ENCODE assay signal across 11 cellular contexts in genomic region chr10:12703813-12704212, GRCh38.
DNase-seq lines count a peak whose midpoint lies in the region; ATAC-seq and TF ChIP-seq lines count a peak whose summit lies in the region.
"Had no signal": no experiment of that assay in that cellular context is flagged by ENCODE, and none has a peak within 500 bp of the region (broad histone marks: within the 10 kb centered on the region; RNA-seq: fewer than 3 reads in every experiment).

No MANE protein-coding gene starts in this region.

- no peak overlapping the region for H2AFZ ChIP-seq in SK-N-SH (ENCODE audit: low read depth)

- peaks cover 25% of the 10 kb centered on the region for H3F3A ChIP-seq in SK-N-SH (replicated peaks; ENCODE audit: insufficient read depth)

- H3K9me3 Mint-ChIP-seq in activated T-helper 2 cell treated with anti-CD3 and anti-CD28 coated beads, Interferon-gamma antibody, Interleukin-2, Interleukin-4, amounts not matched to agents 10 μg/mL and 5 μg/mL and 100 μg/mL, durations not matched to agents 14 hours and 24 hours and 36 hours: peaks cover 8% of the 10 kb centered on the region

- H3K4me1 Mint-ChIP-seq in activated T-helper 2 cell treated with anti-CD3 and anti-CD28 coated beads, Interferon-gamma antibody, Interleukin-2, Interleukin-4, amounts not matched to agents 10 μg/mL and 5 μg/mL and 100 μg/mL, durations not matched to agents 14 hours and 24 hours and 36 hours (ENCODE audit: low read depth): peaks cover 42% of the 10 kb centered on the region

- H3K9me3 ChIP-seq in SK-N-SH (no peaks in the 10 kb centered on the region), esophagus squamous epithelium (no peaks in the 10 kb centered on the region), skeletal muscle satellite cell (replicated peaks; ENCODE audit: low read length) (no peaks in the 10 kb centered on the region), heart right ventricle (peaks cover 0 to 9% (median 0%) of the 10 kb centered on the region in 11 donors), upper lobe of right lung (no peaks in the 10 kb centered on the region)

- no peaks in the 10 kb centered on the region for H3K79me2 ChIP-seq in SK-N-SH (ENCODE audit: insufficient read depth)

- H3K27me3 ChIP-seq in SK-N-SH (ENCODE audit: insufficient read depth): no peaks in the 10 kb centered on the region
- no peaks in the 10 kb centered on the region for H3K27me3 ChIP-seq in esophagus squamous epithelium
- no peaks in the 10 kb centered on the region for H3K27me3 ChIP-seq in skeletal muscle satellite cell (ENCODE audit: control insufficient read depth, insufficient read depth, low read length)
- no peaks in the 10 kb centered on the region for H3K27me3 ChIP-seq in heart right ventricle
- no peaks in the 10 kb centered on the region for H3K27me3 ChIP-seq in upper lobe of right lung

- no peak overlapping the region for H3K4me3 Mint-ChIP-seq in activated T-helper 2 cell treated with anti-CD3 and anti-CD28 coated beads, Interferon-gamma antibody, Interleukin-2, Interleukin-4, amounts not matched to agents 10 μg/mL and 5 μg/mL and 100 μg/mL, durations not matched to agents 14 hours and 24 hours and 36 hours (ENCODE audit: low read depth)

- no peak for TF ChIP-seq RAD21 in SK-N-SH (IDR thresholded peaks at IDR 0.05; ENCODE audit: low read length)

- 39% methylated on average over 6 of the region's 6 CpGs for WGBS in SK-N-SH (ENCODE audit: low lambda C conversion rate)
- WGBS in esophagus squamous epithelium, 2 donors: 21 to 34% methylated on average over 6 of the region's 6 CpGs
- 63 to 85% methylated on average over 6 of the region's 6 CpGs for WGBS in heart right ventricle, 2 donors

- H3K9ac ChIP-seq in SK-N-SH (peak overlapping the region; percentile 12; the same call in 1 of the 2 replicates), skeletal muscle satellite cell (ENCODE audit: low read depth, low read length) (peak overlapping the region; percentile 64)

- H3K4me3 ChIP-seq in SK-N-SH (ENCODE audit: low read depth in 2 of 2, low read length in 1 of 2) (no peak overlapping the region), esophagus squamous epithelium (no peak overlapping the region), skeletal muscle satellite cell (ENCODE audit: low read length) (peak overlapping the region; percentile 48), heart right ventricle (no peak overlapping the region), upper lobe of right lung (no peak overlapping the region)
- H3K4me3 ChIP-seq: skin epidermis had no signal

- DNase-seq in DMS53 (lab: John Stamatoyannopoulos, UW): peak; percentile 19
- DNase-seq in DMS53 treated with DMSO at 0.1 percent for 48 hours (lab: John Stamatoyannopoulos, UW; ENCODE audit: unreplicated experiment): no peak
- DNase-seq in SK-N-SH: no peak
- DNase-seq in esophagus squamous epithelium (lab: John Stamatoyannopoulos, UW): no peak
- DNase-seq in heart right ventricle: no peak
- no peak for DNase-seq in upper lobe of right lung
- DNase-seq in activated T-helper 2 cell treated with anti-CD3 and anti-CD28 coated beads, Interferon-gamma antibody, Interleukin-2, Interleukin-4, amounts not matched to agents 10 μg/mL and 5 μg/mL and 100 μg/mL, durations not matched to agents 14 hours and 24 hours and 36 hours (ENCODE audit: low spot score): no peak
- DNase-seq: NCI-H1417 treated with DMSO at 0.1 percent for 48 hours had no signal

- CTCF ChIA-PET in SK-N-SH (lab: Yijun Ruan, JAX): interaction anchor here (1.5 to 2.1 kb wide), 3 partner anchors 13 to 379 kb away, joined by 3 to 7 read pairs (median 5); no protein-coding TSS in a partner anchor

- H3K36me3 Mint-ChIP-seq in activated T-helper 2 cell treated with anti-CD3 and anti-CD28 coated beads, Interferon-gamma antibody, Interleukin-2, Interleukin-4, amounts not matched to agents 10 μg/mL and 5 μg/mL and 100 μg/mL, durations not matched to agents 14 hours and 24 hours and 36 hours (ENCODE audit: low read depth): peaks cover 6% of the 10 kb centered on the region

- H4K20me1 ChIP-seq in SK-N-SH (ENCODE audit: insufficient read depth): no peaks in the 10 kb centered on the region

- H3K27ac Mint-ChIP-seq in activated T-helper 2 cell treated with anti-CD3 and anti-CD28 coated beads, Interferon-gamma antibody, Interleukin-2, Interleukin-4, amounts not matched to agents 10 μg/mL and 5 μg/mL and 100 μg/mL, durations not matched to agents 14 hours and 24 hours and 36 hours: no peak overlapping the region

- H3K27me3 Mint-ChIP-seq in activated T-helper 2 cell treated with anti-CD3 and anti-CD28 coated beads, Interferon-gamma antibody, Interleukin-2, Interleukin-4, amounts not matched to agents 10 μg/mL and 5 μg/mL and 100 μg/mL, durations not matched to agents 14 hours and 24 hours and 36 hours (ENCODE audit: low read depth): no peaks in the 10 kb centered on the region

- H3K36me3 ChIP-seq in SK-N-SH (replicated peaks in 1 of 2; ENCODE audit: control insufficient read depth in 1 of 2, insufficient read depth in 2 of 2, low read length in 1 of 2) (no peaks in the 10 kb centered on the region), esophagus squamous epithelium (no peaks in the 10 kb centered on the region), skeletal muscle satellite cell (ENCODE audit: insufficient read depth, low read length) (no peaks in the 10 kb centered on the region), heart right ventricle (no peaks in the 10 kb centered on the region), upper lobe of right lung (no peaks in the 10 kb centered on the region)

- POLR2A ChIA-PET in SK-N-SH (lab: Yijun Ruan, JAX): no interaction called here

- peak overlapping the region; percentile 64 to 92; a peak in 3 of 4 replicates for H3K27ac ChIP-seq in SK-N-SH (ENCODE audit: low read depth in 2 of 2, low read length in 1 of 2)
- H3K27ac ChIP-seq in esophagus squamous epithelium: peak overlapping the region; percentile 56 to 82 (median 73)
- H3K27ac ChIP-seq in heart right ventricle: peak overlapping the region in 1 of 10 donors; percentile 37
- H3K27ac ChIP-seq in upper lobe of right lung: no peak overlapping the region
- H3K27ac ChIP-seq: 22Rv1 had no signal

- peak in 1 of 2 experiments; percentile 63; a peak in 1 of 4 replicates for TF ChIP-seq EP300 in SK-N-SH (IDR thresholded peaks at IDR 0.05; ENCODE audit: borderline replicate concordance in 1 of 2, low read depth in 1 of 2, low read length in 1 of 2)

- peak overlapping the region; percentile 45 for H3K4me2 ChIP-seq in SK-N-SH
- peak overlapping the region; percentile 74 for H3K4me2 ChIP-seq in skeletal muscle satellite cell (ENCODE audit: low read length)

- intact Hi-C loops in esophagus squamous epithelium (cut with DNase I) (no loop called here), heart right ventricle (cut with DNase I) (loop anchor here in 3 of 10 donors (10.0 kb wide), 3 partner anchors 349 to 371 kb away; partner anchors contain the start of gene CAMK1D (in 1 of the 3)), upper lobe of right lung (cut with DNase I) (no loop called here)
- intact Hi-C loops in activated T-helper 2 cell treated with anti-CD3 and anti-CD28 coated beads, Interferon-gamma antibody, Interleukin-2, Interleukin-4, amounts not matched to agents 10 μg/mL and 5 μg/mL and 100 μg/mL, durations not matched to agents 14 hours and 24 hours and 36 hours (cut with micrococcal nuclease): no loop called here

- TF ChIP-seq CTCF in SK-N-SH (IDR thresholded peaks at IDR 0.05) (no peak), esophagus squamous epithelium (IDR thresholded peaks at IDR 0.05) (no peak), heart right ventricle (IDR thresholded peaks at IDR 0.05) (no peak), upper lobe of right lung (IDR thresholded peaks at IDR 0.05) (no peak)

- no peak for TF ChIP-seq POLR2A in esophagus squamous epithelium (IDR thresholded peaks at IDR 0.05)

- H3K9me2 ChIP-seq in SK-N-SH: no peaks in the 10 kb centered on the region

- H3K4me1 ChIP-seq in SK-N-SH (ENCODE audit: control insufficient read depth in 1 of 2, insufficient read depth in 2 of 2, low read depth in 1 of 2, low read length in 1 of 2) (peaks cover 16 to 49% of the 10 kb centered on the region in 2 experiments), esophagus squamous epithelium (peaks cover 35 to 95% (median 61%) of the 10 kb centered on the region in 3 donors), skeletal muscle satellite cell (ENCODE audit: control insufficient read depth, insufficient read depth, low read length) (peaks cover 54% of the 10 kb centered on the region), heart right ventricle (peaks cover 12 to 56% (median 26%) of the 10 kb centered on the region in 9 donors), upper lobe of right lung (peaks cover 28% of the 10 kb centered on the region)

- ATAC-seq in heart right ventricle (no peak), upper lobe of right lung (no peak)

TF ChIP-seq in SK-N-SH, 30 proteins besides CTCF, POLR2A, EP300 and RAD21 (continues in another document):
- TF ChIP-seq MXI1 (IDR thresholded peaks at IDR 0.05; ENCODE audit: low read depth, low read length) (no peak), ZBTB33 (IDR thresholded peaks at IDR 0.05; ENCODE audit: borderline replicate concordance, low read depth) (no peak), TCF12 (IDR thresholded peaks at IDR 0.05) (peak; percentile 92), RXRA (IDR thresholded peaks at IDR 0.05; ENCODE audit: borderline replicate concordance, low read depth) (peak; percentile 46; the same call in 1 of the 2 replicates), FOSL2 (IDR thresholded peaks at IDR 0.05; ENCODE audit: borderline replicate concordance, low read depth) (peak; percentile 95), SIN3A (IDR thresholded peaks at IDR 0.05; ENCODE audit: borderline replicate concordance, low read depth, low read length) (no peak), CHD2 (IDR thresholded peaks at IDR 0.05; ENCODE audit: low read length, partially characterized antibody) (no peak), TEAD4 (IDR thresholded peaks at IDR 0.05; ENCODE audit: borderline replicate concordance, insufficient read depth) (peak; percentile 32; the same call in 1 of the 2 replicates), JUND (IDR thresholded peaks at IDR 0.05) (peak; percentile 93), POLR2AphosphoS5 (IDR thresholded peaks at IDR 0.05; ENCODE audit: low read depth, low read length) (peak; percentile 60; the same call in 1 of the 2 replicates)
